In genomic region chr16:47565454-47565853, GRCh38 we compare ENCODE assay signal across 10 cellular contexts.
A peak's percentile ranks its signal among the peaks of the same experiment; 100 is the strongest.
DNase-seq lines count a peak whose midpoint lies in the region; ATAC-seq and TF ChIP-seq lines count a peak whose summit lies in the region.
"Had no signal": no experiment of that assay in that cellular context is flagged by ENCODE, and none has a peak within 500 bp of the region (broad histone marks: within the 10 kb centered on the region; RNA-seq: fewer than 3 reads in every experiment).

No MANE protein-coding gene starts in this region.

- no peak overlapping the region for H3K4me3 ChIP-seq in choroid plexus epithelial cell (ENCODE audit: low read depth, low read length)
- H3K4me3 ChIP-seq: pancreas had no signal

- DNase-seq in ELR (ENCODE audit: low read depth) (peak; percentile 82), OCI-M1 (lab: John Stamatoyannopoulos, UW) (peak; percentile 36), choroid plexus epithelial cell (ENCODE audit: low read depth) (peak; percentile 70), myocyte (ENCODE audit: low read depth) (peak; percentile 33), islet precursor cell (no peak), HuH-7.5 (ENCODE audit: low spot score) (no peak)
- no peak for DNase-seq in naive thymus-derived CD8-positive, alpha-beta T cell
- DNase-seq: NCI-H1048 had no signal

- H3K36me3 Mint-ChIP-seq in naive thymus-derived CD8-positive, alpha-beta T cell: peaks cover 32 to 67% (median 66%) of the 10 kb centered on the region in 3 donors

- H3K4me3 Mint-ChIP-seq in naive thymus-derived CD8-positive, alpha-beta T cell: peak overlapping the region in 5 of 10 donors; percentile 4 to 64 (median 34)

- no peak for ATAC-seq in naive thymus-derived CD8-positive, alpha-beta T cell
- ATAC-seq in GM18858 (IDR thresholded peaks at IDR 0.05; ENCODE audit: unreplicated experiment): no peak

- peaks cover 0 to 30% (median 13%) of the 10 kb centered on the region in 9 donors for H3K9me3 Mint-ChIP-seq in naive thymus-derived CD8-positive, alpha-beta T cell

- H3K4me1 Mint-ChIP-seq in naive thymus-derived CD8-positive, alpha-beta T cell: peaks cover 28 to 59% (median 57%) of the 10 kb centered on the region in 4 donors

- TF ChIP-seq CTCF in choroid plexus epithelial cell (conservative IDR thresholded peaks at IDR 0.05; ENCODE audit: low read depth, low read length): no peak

- POLR2A ChIA-PET in naive thymus-derived CD8-positive, alpha-beta T cell (lab: Charles Lee): no interaction called here

- no peaks in the 10 kb centered on the region for H3K27me3 Mint-ChIP-seq in naive thymus-derived CD8-positive, alpha-beta T cell

- peak overlapping the region in 3 of 10 donors; percentile 11 to 68 (median 50) for H3K27ac Mint-ChIP-seq in naive thymus-derived CD8-positive, alpha-beta T cell

Comparison
In these comparisons a context has a peak if more than half of its experiments do, and no peak if none do; other contexts are left out.
1. DNase-seq: peak in ELR (single experiment), OCI-M1 (single experiment), choroid plexus epithelial cell (single experiment) and myocyte (single experiment); none in islet precursor cell (single experiment), HuH-7.5 (single experiment) and naive thymus-derived CD8-positive, alpha-beta T cell (0 of 10).